Comparison of ENCODE assay signal across 8 cellular contexts in the genomic region with DNA sequence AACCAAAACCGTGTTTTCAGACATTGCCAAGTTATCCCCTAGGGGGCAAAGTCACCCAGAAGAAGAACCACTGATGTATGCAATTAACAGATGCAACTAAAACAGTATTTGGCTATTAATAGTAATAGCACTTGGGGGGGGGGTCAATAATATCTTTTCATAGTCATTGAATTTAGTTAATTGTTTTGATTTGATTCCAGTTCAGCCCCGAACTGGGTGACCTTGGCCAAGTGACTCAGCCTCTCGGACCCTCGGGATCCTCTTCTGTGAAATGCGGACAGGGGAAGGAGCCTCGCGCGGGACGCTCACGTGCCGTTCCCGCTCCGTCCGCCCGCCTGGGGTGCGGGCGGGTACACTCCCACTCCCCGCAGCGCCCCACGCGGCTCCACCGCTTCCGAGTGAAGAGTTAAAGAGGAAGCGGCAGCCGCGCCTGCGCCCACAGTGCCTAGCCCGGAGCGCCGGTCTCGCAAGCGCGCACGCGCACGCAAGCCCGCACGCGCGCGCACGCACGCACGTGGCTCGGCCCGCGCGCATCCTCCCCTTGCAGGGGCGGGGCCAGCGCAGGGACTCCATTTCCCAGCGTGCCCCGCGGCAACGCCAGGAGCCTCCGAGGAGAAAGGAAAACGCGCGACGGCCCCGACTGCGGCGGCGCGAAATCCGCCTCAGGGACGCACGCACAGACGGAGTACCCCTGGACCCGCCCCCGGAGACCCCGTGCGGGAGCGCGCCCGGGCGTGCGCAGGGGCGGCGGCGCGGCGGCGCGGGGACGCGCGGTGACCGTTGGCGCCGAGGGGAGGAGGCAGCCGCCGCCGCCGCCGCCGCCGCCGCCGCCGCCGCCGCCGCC. TPM values are rescaled to one million over a fixed set of nuclear protein-coding genes. Genes with fewer than 3 reads are reported as not detected.
DNase-seq lines count a peak whose midpoint lies in the region; ATAC-seq, FAIRE-seq and TF ChIP-seq lines count a peak whose summit lies in the region.

A gene (plus strand): TSS at position 769 of the 844 bp plus-strand sequence. CDS start 188 bp downstream, outside the sequence.

- DNase-seq in AG04449 (ENCODE audit: low read depth, low spot score), result peak; percentile 79
- peak; percentile 98 for DNase-seq in NCI-H2227 (lab: John Stamatoyannopoulos, UW; ENCODE audit: unreplicated experiment)
- peak; percentile 89 for DNase-seq in bronchial epithelial cell (ENCODE audit: low read depth)
- peak; percentile 100 for DNase-seq in immature natural killer cell
- peak; percentile 97 for DNase-seq in smooth muscle cell of the brain vasculature (ENCODE audit: low read depth, low spot score)

- no peaks in the 10 kb centered on the region for H3K27me3 ChIP-seq in bronchial epithelial cell (ENCODE audit: control insufficient read depth, insufficient read depth, low read length)

- TF ChIP-seq CTCF in AG04449 (IDR thresholded peaks at IDR 0.05; ENCODE audit: insufficient read depth, low read length, missing control alignments) (peak; percentile 27), WI38 (IDR thresholded peaks at IDR 0.05; ENCODE audit: low read depth, low read length) (peak; percentile 35; the same call in 1 of the 2 replicates), bronchial epithelial cell (IDR thresholded peaks at IDR 0.05; ENCODE audit: insufficient read depth, low read length, severe bottlenecking) (peak; percentile 42)

- CTCF ChIA-PET in AG04449 (lab: Yijun Ruan, JAX), result interaction anchor here (1.2 kb wide), 1 partner anchor 10 kb away, joined by 3 read pairs; no protein-coding TSS in a partner anchor

- H3K4me3 ChIP-seq in AG04449 (ENCODE audit: low read depth, low read length) (peak within 1 kb of the TSS; percentile 72), WI38 (ENCODE audit: low read depth, low read length) (peak within 1 kb of the TSS; percentile 89), bronchial epithelial cell (ENCODE audit: low read depth, low read length) (peak within 1 kb of the TSS; percentile 88)

- peaks cover 10% of the 10 kb centered on the region for H3K36me3 ChIP-seq in bronchial epithelial cell (ENCODE audit: control insufficient read depth, insufficient read depth, low read length)

- H3K27me3 Mint-ChIP-seq in immature natural killer cell (ENCODE audit: low read depth in 3 of 3), result peaks cover 11 to 27% (median 14%) of the 10 kb centered on the region in 3 donors

- no peaks in the 10 kb centered on the region for H3K9me3 Mint-ChIP-seq in immature natural killer cell

- peaks cover 0 to 4% (median 0%) of the 10 kb centered on the region in 3 donors for H3K36me3 Mint-ChIP-seq in immature natural killer cell

- peak within 1 kb of the TSS; percentile 76 to 96 (median 94) for H3K4me3 Mint-ChIP-seq in immature natural killer cell

- peaks cover 51 to 54% of the 10 kb centered on the region in 2 donors for H3K4me1 Mint-ChIP-seq in immature natural killer cell

- ATAC-seq in GM18870 (IDR thresholded peaks at IDR 0.05; ENCODE audit: unreplicated experiment), result peak; percentile 56
- peak; percentile 64 for ATAC-seq in HG03139 (IDR thresholded peaks at IDR 0.05; ENCODE audit: unreplicated experiment)

- FAIRE-seq in bronchial epithelial cell (lab: Jason Lieb, UNC), result no peak

- POLR2A ChIA-PET in AG04449 (lab: Yijun Ruan, JAX), result interaction anchor here (1.0 kb wide), 1 partner anchor 132 kb away, joined by 3 read pairs; a partner anchor contains a TSS

- peak within 1 kb of the TSS; percentile 70 to 98 (median 86) for H3K27ac Mint-ChIP-seq in immature natural killer cell

RNA-seq across cellular contexts. Expression of the gene that starts here (rescaled TPM):
- 115 and 128 TPM in 2 replicates for total RNA-seq in bronchial epithelial cell
- 10 to 100 TPM in 1 of 3 donors, 1 to 10 TPM in 2; 4.3 to 10.3 (median 8.0) TPM for polyA plus RNA-seq in immature natural killer cell

Comparison
In these comparisons a context has a peak if more than half of its experiments do, and no peak if none do; other contexts are left out.
1. Peak in every context shown above with its lines: DNase-seq, ATAC-seq and H3K4me3 ChIP-seq.